1 cellular context compared by ENCODE assay signal in genomic region chr18:25223211-25223610, GRCh38.
A peak's percentile ranks its signal among the peaks of the same experiment; 100 is the strongest.
TF ChIP-seq lines count a peak whose summit lies in the region.

No MANE protein-coding gene starts in this region.

TF ChIP-seq in K562, 482 proteins besides CTCF, POLR2A, EP300 and RAD21 (continued from another document):
- TF ChIP-seq, protein P1, sequence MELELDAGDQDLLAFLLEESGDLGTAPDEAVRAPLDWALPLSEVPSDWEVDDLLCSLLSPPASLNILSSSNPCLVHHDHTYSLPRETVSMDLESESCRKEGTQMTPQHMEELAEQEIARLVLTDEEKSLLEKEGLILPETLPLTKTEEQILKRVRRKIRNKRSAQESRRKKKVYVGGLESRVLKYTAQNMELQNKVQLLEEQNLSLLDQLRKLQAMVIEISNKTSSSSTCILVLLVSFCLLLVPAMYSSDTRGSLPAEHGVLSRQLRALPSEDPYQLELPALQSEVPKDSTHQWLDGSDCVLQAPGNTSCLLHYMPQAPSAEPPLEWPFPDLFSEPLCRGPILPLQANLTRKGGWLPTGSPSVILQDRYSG (tag; conservative IDR thresholded peaks at IDR 0.05; ENCODE audit: low read depth) = no peak
- no peak for TF ChIP-seq POLR3A (IDR thresholded peaks at IDR 0.05; ENCODE audit: borderline replicate concordance, extremely low read depth, insufficient read depth, insufficient read length)
- TF ChIP-seq ETV6 (IDR thresholded peaks at IDR 0.05; ENCODE audit: borderline replicate concordance in 1 of 2, low read depth in 2 of 2, low read length in 1 of 2) = no peak
- TF ChIP-seq ETV6 (CRISPR knock-in tag; IDR thresholded peaks at IDR 0.05; ENCODE audit: borderline replicate concordance) = no peak
- no peak for TF ChIP-seq ATF1 (CRISPR knock-in tag; IDR thresholded peaks at IDR 0.05)
- no peak for TF ChIP-seq ATF1 (tag; IDR thresholded peaks at IDR 0.05)
- TF ChIP-seq, protein P2, sequence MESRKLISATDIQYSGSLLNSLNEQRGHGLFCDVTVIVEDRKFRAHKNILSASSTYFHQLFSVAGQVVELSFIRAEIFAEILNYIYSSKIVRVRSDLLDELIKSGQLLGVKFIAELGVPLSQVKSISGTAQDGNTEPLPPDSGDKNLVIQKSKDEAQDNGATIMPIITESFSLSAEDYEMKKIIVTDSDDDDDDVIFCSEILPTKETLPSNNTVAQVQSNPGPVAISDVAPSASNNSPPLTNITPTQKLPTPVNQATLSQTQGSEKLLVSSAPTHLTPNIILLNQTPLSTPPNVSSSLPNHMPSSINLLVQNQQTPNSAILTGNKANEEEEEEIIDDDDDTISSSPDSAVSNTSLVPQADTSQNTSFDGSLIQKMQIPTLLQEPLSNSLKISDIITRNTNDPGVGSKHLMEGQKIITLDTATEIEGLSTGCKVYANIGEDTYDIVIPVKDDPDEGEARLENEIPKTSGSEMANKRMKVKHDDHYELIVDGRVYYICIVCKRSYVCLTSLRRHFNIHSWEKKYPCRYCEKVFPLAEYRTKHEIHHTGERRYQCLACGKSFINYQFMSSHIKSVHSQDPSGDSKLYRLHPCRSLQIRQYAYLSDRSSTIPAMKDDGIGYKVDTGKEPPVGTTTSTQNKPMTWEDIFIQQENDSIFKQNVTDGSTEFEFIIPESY (CRISPR knock-in tag; IDR thresholded peaks at IDR 0.05) = no peak
- no peak for TF ChIP-seq ZBED1 (IDR thresholded peaks at IDR 0.05)
- TF ChIP-seq ZZZ3 (IDR thresholded peaks at IDR 0.05) = no peak
- TF ChIP-seq CUX1 (CRISPR knock-in tag; IDR thresholded peaks at IDR 0.05) = no peak
- no peak for TF ChIP-seq ZNF445 (CRISPR knock-in tag; IDR thresholded peaks at IDR 0.05; ENCODE audit: low read depth)
- no peak for TF ChIP-seq ZNF431 (CRISPR knock-in tag; IDR thresholded peaks at IDR 0.05)
- no peak for TF ChIP-seq ZNF778 (CRISPR knock-in tag; IDR thresholded peaks at IDR 0.05)
- TF ChIP-seq ZNF449 (CRISPR knock-in tag; IDR thresholded peaks at IDR 0.05) = no peak; the same call in 1 of the 2 replicates
- peak; percentile 46; the same call in 1 of the 2 replicates for TF ChIP-seq JUND (IDR thresholded peaks at IDR 0.05; ENCODE audit: borderline replicate concordance, low read depth, low read length)
- TF ChIP-seq JUND (tag; IDR thresholded peaks at IDR 0.05; ENCODE audit: borderline replicate concordance, low read depth, low read length) = no peak
- TF ChIP-seq ZNF212 (CRISPR knock-in tag; IDR thresholded peaks at IDR 0.05) = no peak
- no peak for TF ChIP-seq ZFPM2 (CRISPR knock-in tag; IDR thresholded peaks at IDR 0.05)
- TF ChIP-seq GABPB2 (CRISPR knock-in tag; conservative IDR thresholded peaks at IDR 0.05) = no peak
- TF ChIP-seq ZNF133 (CRISPR knock-in tag; IDR thresholded peaks at IDR 0.05) = no peak
- no peak for TF ChIP-seq TCFL5 (CRISPR knock-in tag; conservative IDR thresholded peaks at IDR 0.05)
- 0 out of 2 replicates have a peak, but pooled peaks have one; percentile 39 for TF ChIP-seq CREB5 (CRISPR knock-in tag; IDR thresholded peaks at IDR 0.05)
- peak in 1 of 2 experiments; percentile 69; a peak in 2 of 4 replicates for TF ChIP-seq TRIM24 (IDR thresholded peaks at IDR 0.05)
- no peak for TF ChIP-seq ASH1L (IDR thresholded peaks at IDR 0.05; ENCODE audit: borderline replicate concordance, low read depth, partially characterized antibody)
- no peak for TF ChIP-seq SRF (CRISPR knock-in tag; IDR thresholded peaks at IDR 0.05)
- TF ChIP-seq ZBTB1 (CRISPR knock-in tag; IDR thresholded peaks at IDR 0.05; ENCODE audit: borderline replicate concordance, low read depth) = no peak
- no peak for TF ChIP-seq RBM17 (IDR thresholded peaks at IDR 0.05; ENCODE audit: borderline replicate concordance, low read depth, low read length)
- no peak for TF ChIP-seq RBBP5 (IDR thresholded peaks at IDR 0.05; ENCODE audit: borderline replicate concordance, insufficient read depth, low read length, poor library complexity, severe bottlenecking)
- TF ChIP-seq OTX1 (CRISPR knock-in tag; IDR thresholded peaks at IDR 0.05) = no peak
